In genomic region chr13:108667205-108667604, GRCh38 we compare ENCODE assay signal across 30 cellular contexts. TPM values are rescaled to one million over a fixed set of nuclear protein-coding genes. Genes with fewer than 3 reads are reported as not detected.
"Had no signal": no experiment of that assay in that cellular context is flagged by ENCODE, and none has a peak within 500 bp of the region (broad histone marks: within the 10 kb centered on the region; RNA-seq: fewer than 3 reads in every experiment).

No MANE protein-coding gene starts in this region.

- H3K27me3 ChIP-seq: stomach, suprapubic skin, testis, thyroid gland, tibial artery, tibial nerve, transverse colon, upper lobe of left lung, upper lobe of right lung, uterus, vagina had no signal

- H3K4me3 Mint-ChIP-seq: stimulated activated effector memory CD8-positive, alpha-beta T cell treated with anti-CD3 and anti-CD28 coated beads, Interleukin-12 subunit alpha, Interleukin-12 subunit beta, amount 100 ng/mL, for 72 hours; stimulated activated memory B cell treated with anti-CD40 and anti-IgM and Interleukin-4, amounts not matched to agents 10 μg/mL and 1 μg/mL and 100 μg/mL, for 72 hours; stimulated activated naive B cell treated with anti-CD40 and anti-IgM and Interleukin-4, amounts not matched to agents 10 μg/mL and 1 μg/mL and 100 μg/mL, for 72 hours; stimulated activated naive CD8-positive, alpha-beta T cell treated with anti-CD3 and anti-CD28 coated beads, Interleukin-15, amount 100 ng/mL, for 72 hours; stimulated activated naive CD8-positive, alpha-beta T cell treated with anti-CD3 and anti-CD28 coated beads, Interleukin-15, Interleukin-2, amounts not matched to agents 100 ng/mL and 50 ng/mL, for 24 hours; type B pancreatic cell had no signal

- FAIRE-seq: urothelium cell line had no signal

- H3K36me3 ChIP-seq: stomach, suprapubic skin, thoracic aorta, thyroid gland, tibial artery, tibial nerve, transverse colon, upper lobe of left lung, upper lobe of right lung, uterus, vagina had no signal

- H3K4me3 ChIP-seq: stomach, suprapubic skin, testis, thoracic aorta, thyroid gland, tibial artery, tibial nerve, transverse colon, upper lobe of left lung, upper lobe of right lung, uterus, vagina had no signal

- H3K9me3 Mint-ChIP-seq: type B pancreatic cell had no signal

- H3K27me3 Mint-ChIP-seq: stimulated activated memory B cell treated with anti-CD40 and anti-IgM and Interleukin-4, amounts not matched to agents 10 μg/mL and 1 μg/mL and 100 μg/mL, for 72 hours; stimulated activated naive B cell treated with anti-CD40 and anti-IgM and Interleukin-4, amounts not matched to agents 10 μg/mL and 1 μg/mL and 100 μg/mL, for 72 hours; stimulated activated naive CD8-positive, alpha-beta T cell treated with anti-CD3 and anti-CD28 coated beads, Interleukin-15, amount 100 ng/mL, for 72 hours; stimulated activated naive CD8-positive, alpha-beta T cell treated with anti-CD3 and anti-CD28 coated beads, Interleukin-15, Interleukin-2, amounts not matched to agents 100 ng/mL and 50 ng/mL, for 24 hours had no signal

- H3K9me3 ChIP-seq: testis, thoracic aorta, upper lobe of right lung, uterus, vagina had no signal

- H3K4me1 Mint-ChIP-seq: stimulated activated effector memory CD8-positive, alpha-beta T cell treated with anti-CD3 and anti-CD28 coated beads, Interleukin-12 subunit alpha, Interleukin-12 subunit beta, amount 100 ng/mL, for 72 hours; stimulated activated memory B cell treated with anti-CD40 and anti-IgM and Interleukin-4, amounts not matched to agents 10 μg/mL and 1 μg/mL and 100 μg/mL, for 72 hours; stimulated activated naive B cell treated with anti-CD40 and anti-IgM and Interleukin-4, amounts not matched to agents 10 μg/mL and 1 μg/mL and 100 μg/mL, for 72 hours; stimulated activated naive CD8-positive, alpha-beta T cell treated with anti-CD3 and anti-CD28 coated beads, Interleukin-15, amount 100 ng/mL, for 72 hours had no signal

- H3K27ac ChIP-seq: stomach, suprapubic skin, testis, thoracic aorta, thyroid gland, tibial artery, tibial nerve, transverse colon, upper lobe of left lung, upper lobe of right lung, uterus, vagina had no signal

- ATAC-seq: stimulated activated effector memory CD8-positive, alpha-beta T cell treated with anti-CD3 and anti-CD28 coated beads, Interleukin-12 subunit alpha, Interleukin-12 subunit beta, amount 100 ng/mL, for 72 hours; stimulated activated memory B cell treated with anti-CD40 and anti-IgM and Interleukin-4, amounts not matched to agents 10 μg/mL and 1 μg/mL and 100 μg/mL, for 72 hours; stimulated activated naive B cell treated with anti-CD40 and anti-IgM and Interleukin-4, amounts not matched to agents 10 μg/mL and 1 μg/mL and 100 μg/mL, for 72 hours; stimulated activated naive CD8-positive, alpha-beta T cell treated with anti-CD3 and anti-CD28 coated beads, Interleukin-15, amount 100 ng/mL, for 72 hours; stimulated activated naive CD8-positive, alpha-beta T cell treated with anti-CD3 and anti-CD28 coated beads, Interleukin-15, Interleukin-2, amounts not matched to agents 100 U/mL and 50 U/mL, for 24 hours; upper lobe of right lung had no signal

- H3K36me3 Mint-ChIP-seq: stimulated activated effector memory CD8-positive, alpha-beta T cell treated with anti-CD3 and anti-CD28 coated beads, Interleukin-12 subunit alpha, Interleukin-12 subunit beta, amount 100 ng/mL, for 72 hours; stimulated activated memory B cell treated with anti-CD40 and anti-IgM and Interleukin-4, amounts not matched to agents 10 μg/mL and 1 μg/mL and 100 μg/mL, for 72 hours; type B pancreatic cell had no signal

- H3K4me1 ChIP-seq: stomach, suprapubic skin, testis, thyroid gland, tibial artery, tibial nerve, transverse colon, upper lobe of left lung, upper lobe of right lung, uterus, vagina had no signal

- H3K27ac Mint-ChIP-seq: stimulated activated effector memory CD8-positive, alpha-beta T cell treated with anti-CD3 and anti-CD28 coated beads, Interleukin-12 subunit alpha, Interleukin-12 subunit beta, amount 100 ng/mL, for 72 hours; stimulated activated memory B cell treated with anti-CD40 and anti-IgM and Interleukin-4, amounts not matched to agents 10 μg/mL and 1 μg/mL and 100 μg/mL, for 72 hours; stimulated activated naive B cell treated with anti-CD40 and anti-IgM and Interleukin-4, amounts not matched to agents 10 μg/mL and 1 μg/mL and 100 μg/mL, for 72 hours; stimulated activated naive CD8-positive, alpha-beta T cell treated with anti-CD3 and anti-CD28 coated beads, Interleukin-15, amount 100 ng/mL, for 72 hours; stimulated activated naive CD8-positive, alpha-beta T cell treated with anti-CD3 and anti-CD28 coated beads, Interleukin-15, Interleukin-2, amounts not matched to agents 100 ng/mL and 50 ng/mL, for 24 hours; type B pancreatic cell had no signal

- DNase-seq: stimulated activated CD4-positive, alpha-beta T cell treated with anti-CD3 and anti-CD28 coated beads, Interleukin-2, amount 100 ng/mL, for 48 hours; stimulated activated CD4-positive, alpha-beta T cell treated with anti-CD3 and anti-CD28 coated beads, Interleukin-4, amount 100 ng/mL, for 1 hour; stimulated activated CD4-positive, alpha-beta T cell treated with anti-CD3 and anti-CD28 coated beads, Interleukin-4, amount 100 ng/mL, for 24 hours; stimulated activated CD4-positive, alpha-beta T cell treated with anti-CD3 and anti-CD28 coated beads, Interleukin-4, amount 100 ng/mL, for 4 hours; stimulated activated CD8-positive, alpha-beta memory T cell treated with anti-CD3 and anti-CD28 coated beads, Interleukin-4, amount 100 ng/mL, for 48 hours; stimulated activated naive B cell treated with anti-CD40 and anti-IgM and Interleukin-4, amounts not matched to agents 10 μg/mL and 1 μg/mL and 100 μg/mL, for 72 hours; stimulated activated naive CD4-positive, alpha-beta T cell; stimulated activated naive CD4-positive, alpha-beta T cell treated with Interleukin-2 at 50 U/mL for 16 hours; stimulated activated naive CD8-positive, alpha-beta T cell treated with anti-CD3 and anti-CD28 coated beads, Interleukin-15, amount 100 ng/mL, for 72 hours; stimulated activated naive CD8-positive, alpha-beta T cell treated with anti-CD3 and anti-CD28 coated beads, Interleukin-15, Interleukin-2, amounts not matched to agents 100 U/mL and 50 U/mL, for 24 hours; stomach; substantia nigra; testis; thyroid gland; tibial artery; transverse colon; trophoblast cell; upper lobe of left lung; upper lobe of right lung; uterus had no signal

RNA-seq across cellular contexts. Expression of gene MYO16, which starts 37.8 kb away (rescaled TPM):
- total RNA-seq: ureter had no signal
